ENCODE assay signal across 8 cellular contexts in genomic region chr20:5504061-5504739, GRCh38.
DNase-seq lines count a peak whose midpoint lies in the region; ATAC-seq and TF ChIP-seq lines count a peak whose summit lies in the region.

No MANE protein-coding gene starts in this region.

- no peaks in the 10 kb centered on the region for H3K79me1 ChIP-seq in neuronal stem cell (ENCODE audit: low read depth, low read length)

- no peak overlapping the region for H3K27ac ChIP-seq in SK-N-MC
- no peak overlapping the region for H3K27ac ChIP-seq in neuronal stem cell (replicated peaks; ENCODE audit: low read length)

- H4K8ac ChIP-seq in neuronal stem cell (ENCODE audit: low read depth, low read length) = no peak overlapping the region

- H3K9ac ChIP-seq in SK-N-MC (ENCODE audit: insufficient read length) = no peak overlapping the region
- no peak overlapping the region for H3K9ac ChIP-seq in neuronal stem cell (ENCODE audit: low read depth, low read length, poor library complexity)

- no peak overlapping the region for H2BK120ac ChIP-seq in neuronal stem cell (ENCODE audit: low read depth, low read length)

- no peak overlapping the region for H3K4ac ChIP-seq in neuronal stem cell (ENCODE audit: low read length)

- no peak overlapping the region for H2BK15ac ChIP-seq in neuronal stem cell (ENCODE audit: low read length)

- peak; percentile 11 for TF ChIP-seq CTCF in fibroblast of the aortic adventitia (IDR thresholded peaks at IDR 0.05; ENCODE audit: insufficient read depth, low read length)

- H3K36me3 ChIP-seq in SK-N-MC (ENCODE audit: insufficient read depth, low read length) = no peaks in the 10 kb centered on the region
- H3K36me3 ChIP-seq in neuronal stem cell (replicated peaks in 1 of 2; ENCODE audit: control insufficient read depth in 2 of 2, insufficient read depth in 2 of 2, low read length in 2 of 2) = no peaks in the 10 kb centered on the region

- no peaks in the 10 kb centered on the region for H3K27me3 ChIP-seq in neuronal stem cell (ENCODE audit: control insufficient read depth in 3 of 3, insufficient read depth in 3 of 3, low read depth in 1 of 3, low read length in 3 of 3)

- H3K9me3 ChIP-seq in SK-N-MC (ENCODE audit: low read depth, low read length) (no peaks in the 10 kb centered on the region), neuronal stem cell (replicated peaks in 1 of 2; ENCODE audit: control insufficient read depth in 2 of 2, insufficient read depth in 1 of 2, low read depth in 1 of 2, low read length in 2 of 2) (no peaks in the 10 kb centered on the region)

- no peak overlapping the region for H2AFZ ChIP-seq in neuronal stem cell (ENCODE audit: low read length)

- no CpG with 5 or more reads among the region's 34 CpGs for WGBS in neuronal stem cell (ENCODE audit: extremely low coverage in 2 of 2, insufficient read length in 2 of 2, insufficient replicate concordance in 1 of 2), 2 donors

- no peak for ATAC-seq in GM19463 (IDR thresholded peaks at IDR 0.05; ENCODE audit: unreplicated experiment)
- ATAC-seq in GM21825 (IDR thresholded peaks at IDR 0.05; ENCODE audit: unreplicated experiment) = no peak

- H3K23ac ChIP-seq in neuronal stem cell (ENCODE audit: low read depth, low read length, poor library complexity) = no peak overlapping the region

- no peak overlapping the region for H2AK5ac ChIP-seq in neuronal stem cell (ENCODE audit: low read depth, low read length)

- no peaks in the 10 kb centered on the region for H3K4me1 ChIP-seq in neuronal stem cell (ENCODE audit: control insufficient read depth in 2 of 2, insufficient read depth in 1 of 2, low read depth in 1 of 2, low read length in 2 of 2)

- peak overlapping the region; percentile 40; the same call in 1 of the 2 replicates for H3K4me3 ChIP-seq in SK-N-MC
- H3K4me3 ChIP-seq in fibroblast of the aortic adventitia (ENCODE audit: low read depth, low read length) = peak overlapping the region; percentile 67
- no peak overlapping the region for H3K4me3 ChIP-seq in neuronal stem cell (ENCODE audit: low read length in 2 of 2)

- H2BK12ac ChIP-seq in neuronal stem cell (ENCODE audit: low read length) = no peak overlapping the region

- peak overlapping the region; percentile 82 for H2BK5ac ChIP-seq in neuronal stem cell (ENCODE audit: low read length)

- no peak overlapping the region for H3K14ac ChIP-seq in neuronal stem cell (ENCODE audit: low read length)

- peak; percentile 7 for DNase-seq in stimulated activated CD8-positive, alpha-beta memory T cell treated with anti-CD3 and anti-CD28 coated beads, Interleukin-4, amount 100 ng/mL, for 24 hours (ENCODE audit: low read depth)
- no peak for DNase-seq in stimulated activated CD8-positive, alpha-beta memory T cell treated with anti-CD3 and anti-CD28 coated beads, Interleukin-4, amount 100 ng/mL, for 48 hours
- no peak for DNase-seq in SK-N-MC (ENCODE audit: low read depth, low spot score)
- DNase-seq in fibroblast of the aortic adventitia (ENCODE audit: low read depth) = peak; percentile 54
- no peak for DNase-seq in neuronal stem cell (ENCODE audit: low spot score)
- DNase-seq in stimulated activated naive CD4-positive, alpha-beta T cell treated with Interleukin-2 at 50 U/mL for 16 hours (lab: John Stamatoyannopoulos, UW) = no peak

- no peak overlapping the region for H3K4me2 ChIP-seq in neuronal stem cell (ENCODE audit: insufficient read depth, low read length, poor library complexity, severe bottlenecking)

- H3K18ac ChIP-seq in neuronal stem cell (ENCODE audit: low read length) = peak overlapping the region; percentile 57

- H4K91ac ChIP-seq in neuronal stem cell (ENCODE audit: low read depth, low read length, poor library complexity) = no peak overlapping the region

Comparison
In these comparisons a context has a peak if more than half of its experiments do, and no peak if none do; other contexts are left out.
1. DNase-seq: peak in stimulated activated CD8-positive, alpha-beta memory T cell treated with anti-CD3 and anti-CD28 coated beads, Interleukin-4, amount 100 ng/mL, for 24 hours (single experiment) and fibroblast of the aortic adventitia (single experiment); none in stimulated activated CD8-positive, alpha-beta memory T cell treated with anti-CD3 and anti-CD28 coated beads, Interleukin-4, amount 100 ng/mL, for 48 hours (single experiment), SK-N-MC (single experiment), neuronal stem cell (single experiment) and stimulated activated naive CD4-positive, alpha-beta T cell treated with Interleukin-2 at 50 U/mL for 16 hours (single experiment).
2. H3K4me3 ChIP-seq: peak in SK-N-MC (single experiment) and fibroblast of the aortic adventitia (single experiment); none in neuronal stem cell (0 of 2).